1 cellular context compared by ENCODE assay signal in the genomic region with DNA sequence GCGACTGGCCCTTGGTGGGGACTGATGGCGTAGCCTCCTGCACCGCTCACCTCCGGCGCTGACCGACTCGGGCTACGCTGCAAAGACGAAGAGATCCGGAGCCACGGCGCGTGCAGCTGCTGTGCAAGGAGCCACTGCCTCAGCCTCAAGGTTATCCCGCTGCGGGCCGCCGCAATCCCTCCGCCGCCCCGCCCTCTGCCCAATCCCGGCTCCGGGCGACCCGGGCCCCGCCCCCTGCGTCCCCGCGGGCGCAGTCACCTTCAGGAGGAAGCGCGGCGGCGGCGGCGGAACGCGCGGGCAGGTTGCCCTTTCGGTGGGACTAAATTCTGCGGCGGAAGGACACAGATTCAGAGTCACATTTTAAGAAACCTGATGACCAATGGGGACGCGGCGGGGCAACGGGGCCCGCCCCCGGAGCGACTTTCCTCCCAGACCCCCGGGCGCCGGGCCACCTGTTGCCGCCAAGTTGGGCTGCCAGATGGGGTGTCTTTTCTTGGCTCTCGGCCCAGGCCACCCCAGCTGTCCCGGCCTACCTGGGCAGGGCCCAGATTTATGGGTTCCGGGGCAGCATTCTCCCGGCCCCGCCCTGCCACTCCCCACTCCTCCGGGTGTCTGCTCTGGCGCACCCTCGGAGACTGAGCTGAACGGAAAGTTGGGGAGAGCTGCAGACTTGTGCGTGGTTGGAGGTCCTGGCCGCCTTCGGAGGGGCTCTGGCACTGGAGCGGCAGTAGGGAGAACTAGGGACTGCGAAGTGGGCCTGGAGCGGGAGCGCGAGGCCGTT.
TF ChIP-seq lines count a peak whose summit lies in the region.

A gene (minus strand): TSS at position 125 of the 781 bp plus-strand sequence. CDS start 12,093 bp downstream, outside the sequence.

TF ChIP-seq in K562, 482 proteins besides CTCF, POLR2A, EP300 and RAD21 (continued from another document and continues in another):
- TF ChIP-seq, protein P1, sequence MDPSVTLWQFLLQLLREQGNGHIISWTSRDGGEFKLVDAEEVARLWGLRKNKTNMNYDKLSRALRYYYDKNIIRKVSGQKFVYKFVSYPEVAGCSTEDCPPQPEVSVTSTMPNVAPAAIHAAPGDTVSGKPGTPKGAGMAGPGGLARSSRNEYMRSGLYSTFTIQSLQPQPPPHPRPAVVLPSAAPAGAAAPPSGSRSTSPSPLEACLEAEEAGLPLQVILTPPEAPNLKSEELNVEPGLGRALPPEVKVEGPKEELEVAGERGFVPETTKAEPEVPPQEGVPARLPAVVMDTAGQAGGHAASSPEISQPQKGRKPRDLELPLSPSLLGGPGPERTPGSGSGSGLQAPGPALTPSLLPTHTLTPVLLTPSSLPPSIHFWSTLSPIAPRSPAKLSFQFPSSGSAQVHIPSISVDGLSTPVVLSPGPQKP (CRISPR knock-in tag; IDR thresholded peaks at IDR 0.05) = no peak
- TF ChIP-seq ARHGAP35 (IDR thresholded peaks at IDR 0.05; ENCODE audit: partially characterized antibody) (no peak), SMAD3 (CRISPR knock-in tag; conservative IDR thresholded peaks at IDR 0.05) (no peak), ZNF324 (CRISPR knock-in tag; IDR thresholded peaks at IDR 0.05) (no peak), NONO (IDR thresholded peaks at IDR 0.05; ENCODE audit: low read depth in 2 of 2, low read length in 1 of 2) (peak; percentile 14 to 85; a peak in 3 of 4 replicates), ATF7 (IDR thresholded peaks at IDR 0.05) (peak; percentile 79), ZNF224 (CRISPR knock-in tag; IDR thresholded peaks at IDR 0.05) (no peak), ARNT (IDR thresholded peaks at IDR 0.05) (no peak), MYC (IDR thresholded peaks at IDR 0.05; ENCODE audit: low read depth, low read length) (peak; percentile 80), MYC (CRISPR knock-in tag; IDR thresholded peaks at IDR 0.05; ENCODE audit: borderline replicate concordance, low read depth) (no peak), NFIX (CRISPR knock-in tag; IDR thresholded peaks at IDR 0.05; ENCODE audit: low read depth) (peak; percentile 23; the same call in 1 of the 2 replicates), STAT5A (IDR thresholded peaks at IDR 0.05; ENCODE audit: borderline replicate concordance, low read length) (no peak), HMGN3 (IDR thresholded peaks at IDR 0.05; ENCODE audit: borderline replicate concordance, extremely low read depth, insufficient read length, low read depth, low read length) (peak; percentile 79), U2AF1 (optimal IDR thresholded peaks at IDR 0.05; ENCODE audit: low read depth, low read length) (no peak), CBFB (CRISPR knock-in tag; IDR thresholded peaks at IDR 0.05) (no peak), CCAR2 (IDR thresholded peaks at IDR 0.05; ENCODE audit: low read depth, low read length) (no peak), PHB2 (IDR thresholded peaks at IDR 0.05; ENCODE audit: low read depth) (no peak), ASH1L (IDR thresholded peaks at IDR 0.05; ENCODE audit: borderline replicate concordance, low read depth, partially characterized antibody) (no peak), ZZZ3 (IDR thresholded peaks at IDR 0.05) (no peak), LARP7 (IDR thresholded peaks at IDR 0.05) (no peak), EZH2 (IDR thresholded peaks at IDR 0.05; ENCODE audit: borderline replicate concordance, low read depth, low read length) (no peak), HEY1 (CRISPR knock-in tag; IDR thresholded peaks at IDR 0.05; ENCODE audit: borderline replicate concordance) (no peak), KDM5B (IDR thresholded peaks at IDR 0.05; ENCODE audit: insufficient replicate concordance, low read depth, low read length) (peak; percentile 98), KLF10 (CRISPR knock-in tag; IDR thresholded peaks at IDR 0.05) (no peak)
- TF ChIP-seq, protein P2, sequence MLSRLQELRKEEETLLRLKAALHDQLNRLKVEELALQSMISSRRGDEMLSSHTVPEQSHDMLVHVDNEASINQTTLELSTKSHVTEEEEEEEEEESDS (CRISPR knock-in tag; IDR thresholded peaks at IDR 0.05) = no peak
- TF ChIP-seq, protein P3, sequence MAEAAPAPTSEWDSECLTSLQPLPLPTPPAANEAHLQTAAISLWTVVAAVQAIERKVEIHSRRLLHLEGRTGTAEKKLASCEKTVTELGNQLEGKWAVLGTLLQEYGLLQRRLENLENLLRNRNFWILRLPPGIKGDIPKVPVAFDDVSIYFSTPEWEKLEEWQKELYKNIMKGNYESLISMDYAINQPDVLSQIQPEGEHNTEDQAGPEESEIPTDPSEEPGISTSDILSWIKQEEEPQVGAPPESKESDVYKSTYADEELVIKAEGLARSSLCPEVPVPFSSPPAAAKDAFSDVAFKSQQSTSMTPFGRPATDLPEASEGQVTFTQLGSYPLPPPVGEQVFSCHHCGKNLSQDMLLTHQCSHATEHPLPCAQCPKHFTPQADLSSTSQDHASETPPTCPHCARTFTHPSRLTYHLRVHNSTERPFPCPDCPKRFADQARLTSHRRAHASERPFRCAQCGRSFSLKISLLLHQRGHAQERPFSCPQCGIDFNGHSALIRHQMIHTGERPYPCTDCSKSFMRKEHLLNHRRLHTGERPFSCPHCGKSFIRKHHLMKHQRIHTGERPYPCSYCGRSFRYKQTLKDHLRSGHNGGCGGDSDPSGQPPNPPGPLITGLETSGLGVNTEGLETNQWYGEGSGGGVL (CRISPR knock-in tag; IDR thresholded peaks at IDR 0.05) = no peak
- TF ChIP-seq, protein P4, sequence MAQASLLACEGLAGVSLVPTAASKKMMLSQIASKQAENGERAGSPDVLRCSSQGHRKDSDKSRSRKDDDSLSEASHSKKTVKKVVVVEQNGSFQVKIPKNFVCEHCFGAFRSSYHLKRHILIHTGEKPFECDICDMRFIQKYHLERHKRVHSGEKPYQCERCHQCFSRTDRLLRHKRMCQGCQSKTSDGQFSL (CRISPR knock-in tag; IDR thresholded peaks at IDR 0.05) = 0 out of 2 replicates have a peak, but pooled peaks have one; percentile 22
- TF ChIP-seq, protein P4 (tag; IDR thresholded peaks at IDR 0.05) = no peak
- TF ChIP-seq, protein P5, sequence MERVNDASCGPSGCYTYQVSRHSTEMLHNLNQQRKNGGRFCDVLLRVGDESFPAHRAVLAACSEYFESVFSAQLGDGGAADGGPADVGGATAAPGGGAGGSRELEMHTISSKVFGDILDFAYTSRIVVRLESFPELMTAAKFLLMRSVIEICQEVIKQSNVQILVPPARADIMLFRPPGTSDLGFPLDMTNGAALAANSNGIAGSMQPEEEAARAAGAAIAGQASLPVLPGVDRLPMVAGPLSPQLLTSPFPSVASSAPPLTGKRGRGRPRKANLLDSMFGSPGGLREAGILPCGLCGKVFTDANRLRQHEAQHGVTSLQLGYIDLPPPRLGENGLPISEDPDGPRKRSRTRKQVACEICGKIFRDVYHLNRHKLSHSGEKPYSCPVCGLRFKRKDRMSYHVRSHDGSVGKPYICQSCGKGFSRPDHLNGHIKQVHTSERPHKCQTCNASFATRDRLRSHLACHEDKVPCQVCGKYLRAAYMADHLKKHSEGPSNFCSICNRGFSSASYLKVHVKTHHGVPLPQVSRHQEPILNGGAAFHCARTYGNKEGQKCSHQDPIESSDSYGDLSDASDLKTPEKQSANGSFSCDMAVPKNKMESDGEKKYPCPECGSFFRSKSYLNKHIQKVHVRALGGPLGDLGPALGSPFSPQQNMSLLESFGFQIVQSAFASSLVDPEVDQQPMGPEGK (CRISPR knock-in tag; IDR thresholded peaks at IDR 0.05; ENCODE audit: borderline replicate concordance) = no peak
- TF ChIP-seq, protein P6, sequence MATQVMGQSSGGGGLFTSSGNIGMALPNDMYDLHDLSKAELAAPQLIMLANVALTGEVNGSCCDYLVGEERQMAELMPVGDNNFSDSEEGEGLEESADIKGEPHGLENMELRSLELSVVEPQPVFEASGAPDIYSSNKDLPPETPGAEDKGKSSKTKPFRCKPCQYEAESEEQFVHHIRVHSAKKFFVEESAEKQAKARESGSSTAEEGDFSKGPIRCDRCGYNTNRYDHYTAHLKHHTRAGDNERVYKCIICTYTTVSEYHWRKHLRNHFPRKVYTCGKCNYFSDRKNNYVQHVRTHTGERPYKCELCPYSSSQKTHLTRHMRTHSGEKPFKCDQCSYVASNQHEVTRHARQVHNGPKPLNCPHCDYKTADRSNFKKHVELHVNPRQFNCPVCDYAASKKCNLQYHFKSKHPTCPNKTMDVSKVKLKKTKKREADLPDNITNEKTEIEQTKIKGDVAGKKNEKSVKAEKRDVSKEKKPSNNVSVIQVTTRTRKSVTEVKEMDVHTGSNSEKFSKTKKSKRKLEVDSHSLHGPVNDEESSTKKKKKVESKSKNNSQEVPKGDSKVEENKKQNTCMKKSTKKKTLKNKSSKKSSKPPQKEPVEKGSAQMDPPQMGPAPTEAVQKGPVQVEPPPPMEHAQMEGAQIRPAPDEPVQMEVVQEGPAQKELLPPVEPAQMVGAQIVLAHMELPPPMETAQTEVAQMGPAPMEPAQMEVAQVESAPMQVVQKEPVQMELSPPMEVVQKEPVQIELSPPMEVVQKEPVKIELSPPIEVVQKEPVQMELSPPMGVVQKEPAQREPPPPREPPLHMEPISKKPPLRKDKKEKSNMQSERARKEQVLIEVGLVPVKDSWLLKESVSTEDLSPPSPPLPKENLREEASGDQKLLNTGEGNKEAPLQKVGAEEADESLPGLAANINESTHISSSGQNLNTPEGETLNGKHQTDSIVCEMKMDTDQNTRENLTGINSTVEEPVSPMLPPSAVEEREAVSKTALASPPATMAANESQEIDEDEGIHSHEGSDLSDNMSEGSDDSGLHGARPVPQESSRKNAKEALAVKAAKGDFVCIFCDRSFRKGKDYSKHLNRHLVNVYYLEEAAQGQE (CRISPR knock-in tag; IDR thresholded peaks at IDR 0.05; ENCODE audit: low read depth) = no peak
- TF ChIP-seq, protein P7, sequence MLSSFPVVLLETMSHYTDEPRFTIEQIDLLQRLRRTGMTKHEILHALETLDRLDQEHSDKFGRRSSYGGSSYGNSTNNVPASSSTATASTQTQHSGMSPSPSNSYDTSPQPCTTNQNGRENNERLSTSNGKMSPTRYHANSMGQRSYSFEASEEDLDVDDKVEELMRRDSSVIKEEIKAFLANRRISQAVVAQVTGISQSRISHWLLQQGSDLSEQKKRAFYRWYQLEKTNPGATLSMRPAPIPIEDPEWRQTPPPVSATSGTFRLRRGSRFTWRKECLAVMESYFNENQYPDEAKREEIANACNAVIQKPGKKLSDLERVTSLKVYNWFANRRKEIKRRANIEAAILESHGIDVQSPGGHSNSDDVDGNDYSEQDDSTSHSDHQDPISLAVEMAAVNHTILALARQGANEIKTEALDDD (IDR thresholded peaks at IDR 0.05) = no peak
- TF ChIP-seq, protein P8, sequence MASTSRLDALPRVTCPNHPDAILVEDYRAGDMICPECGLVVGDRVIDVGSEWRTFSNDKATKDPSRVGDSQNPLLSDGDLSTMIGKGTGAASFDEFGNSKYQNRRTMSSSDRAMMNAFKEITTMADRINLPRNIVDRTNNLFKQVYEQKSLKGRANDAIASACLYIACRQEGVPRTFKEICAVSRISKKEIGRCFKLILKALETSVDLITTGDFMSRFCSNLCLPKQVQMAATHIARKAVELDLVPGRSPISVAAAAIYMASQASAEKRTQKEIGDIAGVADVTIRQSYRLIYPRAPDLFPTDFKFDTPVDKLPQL (IDR thresholded peaks at IDR 0.05; ENCODE audit: extremely low read depth, insufficient read length) = no peak
- TF ChIP-seq, protein P9, sequence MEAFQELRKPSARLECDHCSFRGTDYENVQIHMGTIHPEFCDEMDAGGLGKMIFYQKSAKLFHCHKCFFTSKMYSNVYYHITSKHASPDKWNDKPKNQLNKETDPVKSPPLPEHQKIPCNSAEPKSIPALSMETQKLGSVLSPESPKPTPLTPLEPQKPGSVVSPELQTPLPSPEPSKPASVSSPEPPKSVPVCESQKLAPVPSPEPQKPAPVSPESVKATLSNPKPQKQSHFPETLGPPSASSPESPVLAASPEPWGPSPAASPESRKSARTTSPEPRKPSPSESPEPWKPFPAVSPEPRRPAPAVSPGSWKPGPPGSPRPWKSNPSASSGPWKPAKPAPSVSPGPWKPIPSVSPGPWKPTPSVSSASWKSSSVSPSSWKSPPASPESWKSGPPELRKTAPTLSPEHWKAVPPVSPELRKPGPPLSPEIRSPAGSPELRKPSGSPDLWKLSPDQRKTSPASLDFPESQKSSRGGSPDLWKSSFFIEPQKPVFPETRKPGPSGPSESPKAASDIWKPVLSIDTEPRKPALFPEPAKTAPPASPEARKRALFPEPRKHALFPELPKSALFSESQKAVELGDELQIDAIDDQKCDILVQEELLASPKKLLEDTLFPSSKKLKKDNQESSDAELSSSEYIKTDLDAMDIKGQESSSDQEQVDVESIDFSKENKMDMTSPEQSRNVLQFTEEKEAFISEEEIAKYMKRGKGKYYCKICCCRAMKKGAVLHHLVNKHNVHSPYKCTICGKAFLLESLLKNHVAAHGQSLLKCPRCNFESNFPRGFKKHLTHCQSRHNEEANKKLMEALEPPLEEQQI (IDR thresholded peaks at IDR 0.05) = no peak
